17 cellular contexts compared by ENCODE assay signal in genomic region chr5:51731641-51732040, GRCh38.
DNase-seq lines count a peak whose midpoint lies in the region; ATAC-seq, FAIRE-seq and TF ChIP-seq lines count a peak whose summit lies in the region.
"Had no signal": no experiment of that assay in that cellular context is flagged by ENCODE, and none has a peak within 500 bp of the region (broad histone marks: within the 10 kb centered on the region; RNA-seq: fewer than 3 reads in every experiment).

No MANE protein-coding gene starts in this region.

- no peak overlapping the region for H3K4me3 ChIP-seq in endothelial cell of umbilical vein (replicated peaks in 1 of 3; ENCODE audit: insufficient read depth in 1 of 3, low read depth in 1 of 3, low read length in 3 of 3)
- H3K4me3 ChIP-seq in heart left ventricle: no peak overlapping the region
- H3K4me3 ChIP-seq: A549, PC-9 had no signal

- no peaks in the 10 kb centered on the region for H3K9me3 ChIP-seq in endothelial cell of umbilical vein (replicated peaks; ENCODE audit: control insufficient read depth, insufficient read depth, low read length)
- peaks cover 0 to 3% (median 0%) of the 10 kb centered on the region in 12 donors for H3K9me3 ChIP-seq in heart left ventricle
- H3K9me3 ChIP-seq: A549 had no signal

- H3K79me2 ChIP-seq in endothelial cell of umbilical vein (ENCODE audit: control insufficient read depth, insufficient read depth, low read length): no peaks in the 10 kb centered on the region

- H3K9me3 Mint-ChIP-seq in nephron progenitor cell: no peaks in the 10 kb centered on the region
- H3K9me3 Mint-ChIP-seq in activated CD8-positive, alpha-beta T cell treated with anti-CD3 and anti-CD28 coated beads for 36 hours: peaks cover 2% of the 10 kb centered on the region

- H3K9me1 ChIP-seq in endothelial cell of umbilical vein (replicated peaks; ENCODE audit: control insufficient read depth, extremely low read depth, insufficient read depth, low read length): no peaks in the 10 kb centered on the region

- H3K27me3 ChIP-seq in endothelial cell of umbilical vein (ENCODE audit: control insufficient read depth in 2 of 2, insufficient read depth in 2 of 2, low read length in 2 of 2) (no peaks in the 10 kb centered on the region), heart left ventricle (no peaks in the 10 kb centered on the region)

- H3K27me3 Mint-ChIP-seq in nephron progenitor cell (ENCODE audit: low read depth, poor library complexity): no peaks in the 10 kb centered on the region
- H3K27me3 Mint-ChIP-seq in activated CD8-positive, alpha-beta T cell treated with anti-CD3 and anti-CD28 coated beads for 36 hours: no peaks in the 10 kb centered on the region
- H3K27me3 Mint-ChIP-seq: CD4-positive, CD25-positive, alpha-beta regulatory T cell had no signal

- H3K4me1 Mint-ChIP-seq in nephron progenitor cell: no peaks in the 10 kb centered on the region
- no peaks in the 10 kb centered on the region for H3K4me1 Mint-ChIP-seq in activated CD8-positive, alpha-beta T cell treated with anti-CD3 and anti-CD28 coated beads for 36 hours (ENCODE audit: low read depth)
- H3K4me1 Mint-ChIP-seq: CD4-positive, CD25-positive, alpha-beta regulatory T cell had no signal

- CTCF ChIA-PET in endothelial cell of umbilical vein (lab: Charles Lee): interaction anchor here (1.3 kb wide), 1 partner anchor 768 kb away, joined by 4 read pairs; no protein-coding TSS in a partner anchor
- CTCF ChIA-PET in activated CD8-positive, alpha-beta T cell treated with anti-CD3 and anti-CD28 coated beads for 36 hours (lab: Charles Lee): no interaction called here

- no peak overlapping the region for H3K9ac ChIP-seq in endothelial cell of umbilical vein (replicated peaks; ENCODE audit: extremely low read depth, insufficient read depth, low read length)

- no peak for ATAC-seq in activated CD8-positive, alpha-beta T cell treated with anti-CD3 and anti-CD28 coated beads for 36 hours
- no peak for ATAC-seq in heart left ventricle
- ATAC-seq: A549 had no signal

- WGBS in heart left ventricle, 4 donors: 60 to 68% (median 62%) methylated on average over 1 of the region's 1 CpG

- H4K20me1 ChIP-seq in endothelial cell of umbilical vein (replicated peaks; ENCODE audit: control insufficient read depth, extremely low read depth, insufficient read depth, low read length): no peaks in the 10 kb centered on the region

- H3K27ac ChIP-seq in endothelial cell of umbilical vein (ENCODE audit: insufficient read depth, low read depth, low read length) (no peak overlapping the region), heart left ventricle (no peak overlapping the region)
- H3K27ac ChIP-seq: A549, PC-9 had no signal

- TF ChIP-seq CTCF in endothelial cell of umbilical vein (IDR thresholded peaks at IDR 0.05; ENCODE audit: extremely low read depth in 1 of 2, insufficient read depth in 1 of 2, low read depth in 1 of 2, low read length in 2 of 2): no peak
- no peak for TF ChIP-seq CTCF in nephron progenitor cell (IDR thresholded peaks at IDR 0.05)
- TF ChIP-seq CTCF in activated CD8-positive, alpha-beta T cell treated with anti-CD3 and anti-CD28 coated beads for 36 hours (IDR thresholded peaks at IDR 0.05): no peak
- TF ChIP-seq CTCF in heart left ventricle (IDR thresholded peaks at IDR 0.05): no peak

- no peak for TF ChIP-seq POLR2A in endothelial cell of umbilical vein (IDR thresholded peaks at IDR 0.05; ENCODE audit: low read depth, low read length)
- TF ChIP-seq POLR2A in heart left ventricle (IDR thresholded peaks at IDR 0.05): no peak

- POLR2A ChIA-PET in endothelial cell of umbilical vein (lab: Charles Lee): no interaction called here
- POLR2A ChIA-PET in activated CD8-positive, alpha-beta T cell treated with anti-CD3 and anti-CD28 coated beads for 36 hours (lab: Charles Lee): no interaction called here

- no peak for FAIRE-seq in endothelial cell of umbilical vein (lab: Jason Lieb, UNC)
- FAIRE-seq in islet of Langerhans (lab: Jason Lieb, UNC): peak; percentile 80
- FAIRE-seq: A549 had no signal

- no peak overlapping the region for H3K4me3 Mint-ChIP-seq in nephron progenitor cell
- no peak overlapping the region for H3K4me3 Mint-ChIP-seq in activated CD8-positive, alpha-beta T cell treated with anti-CD3 and anti-CD28 coated beads for 36 hours
- H3K4me3 Mint-ChIP-seq: CD4-positive, CD25-positive, alpha-beta regulatory T cell had no signal

- no peaks in the 10 kb centered on the region for H3K36me3 ChIP-seq in endothelial cell of umbilical vein (ENCODE audit: control insufficient read depth in 2 of 2, extremely low read depth in 1 of 2, insufficient read depth in 2 of 2, low read length in 2 of 2)
- H3K36me3 ChIP-seq in heart left ventricle: no peaks in the 10 kb centered on the region

- no peaks in the 10 kb centered on the region for H3K36me3 Mint-ChIP-seq in nephron progenitor cell (ENCODE audit: low read depth)
- H3K36me3 Mint-ChIP-seq in activated CD8-positive, alpha-beta T cell treated with anti-CD3 and anti-CD28 coated beads for 36 hours (ENCODE audit: low read depth): no peaks in the 10 kb centered on the region
- H3K36me3 Mint-ChIP-seq: CD4-positive, CD25-positive, alpha-beta regulatory T cell had no signal

- no peak overlapping the region for H3K27ac Mint-ChIP-seq in nephron progenitor cell
- no peak overlapping the region for H3K27ac Mint-ChIP-seq in activated CD8-positive, alpha-beta T cell treated with anti-CD3 and anti-CD28 coated beads for 36 hours
- H3K27ac Mint-ChIP-seq: CD4-positive, CD25-positive, alpha-beta regulatory T cell had no signal

- H3K4me1 ChIP-seq in endothelial cell of umbilical vein (ENCODE audit: control insufficient read depth, extremely low read depth, insufficient read depth, low read length) (no peaks in the 10 kb centered on the region), heart left ventricle (peaks cover 0 to 3% (median 0%) of the 10 kb centered on the region in 12 donors)
- H3K4me1 ChIP-seq: A549 had no signal

- intact Hi-C loops in endothelial cell of umbilical vein (cut with micrococcal nuclease) (no loop called here), heart left ventricle (cut with DNase I) (no loop called here)
- intact Hi-C loops in activated CD8-positive, alpha-beta T cell treated with anti-CD3 and anti-CD28 coated beads for 36 hours (cut with micrococcal nuclease): no loop called here

- dilution Hi-C loops in endothelial cell of umbilical vein (cut with MboI; ENCODE audit: extremely low pct_ligation_motif_present, low sequenced_read_pairs): no loop called here

- no TSS peak for BruUV-seq in endothelial cell of umbilical vein (replicated peaks; lab: Mats Ljungman, UMichigan)

- H2AFZ ChIP-seq in endothelial cell of umbilical vein (ENCODE audit: low read depth, low read length): no peak overlapping the region
- H2AFZ ChIP-seq: PC-9 had no signal

- H3K4me2 ChIP-seq in endothelial cell of umbilical vein (ENCODE audit: insufficient read depth, low read length): no peak overlapping the region
- H3K4me2 ChIP-seq: A549, PC-9 had no signal

- DNase-seq in Ammon's horn (ENCODE audit: low spot score) (peak; percentile 2), NCI-H69 (lab: John Stamatoyannopoulos, UW) (peak; percentile 37), endothelial cell of umbilical vein (ENCODE audit: low read depth, low spot score) (peak; percentile 49), C1 segment of cervical spinal cord (lab: John Stamatoyannopoulos, UW) (no peak), nephron progenitor cell (no peak), heart left ventricle (no peak)
- no peak for DNase-seq in activated CD8-positive, alpha-beta T cell treated with anti-CD3 and anti-CD28 coated beads for 36 hours
- DNase-seq: CD4-positive, CD25-positive, alpha-beta regulatory T cell; DND-41; GDM1; GOT3; KBM-7; NCI-H1092; NCI-H748 treated with DMSO at 0.1 percent for 48 hours; PC-9 had no signal

TF ChIP-seq in endothelial cell of umbilical vein, 7 proteins besides CTCF, POLR2A, EP300 and RAD21:
- TF ChIP-seq FOS (IDR thresholded peaks at IDR 0.05; ENCODE audit: borderline replicate concordance, insufficient read depth, low read length) (peak; percentile 8), MYC (IDR thresholded peaks at IDR 0.05; ENCODE audit: low read depth, low read length) (no peak)

Comparison
In these comparisons a context has a peak if more than half of its experiments do, and no peak if none do; other contexts are left out.
1. DNase-seq: peak in Ammon's horn (single experiment), NCI-H69 (single experiment) and endothelial cell of umbilical vein (single experiment); none in C1 segment of cervical spinal cord (0 of 14), nephron progenitor cell (single experiment), activated CD8-positive, alpha-beta T cell treated with anti-CD3 and anti-CD28 coated beads for 36 hours (single experiment) and heart left ventricle (0 of 5).